Comparison of ENCODE assay signal across 18 cellular contexts in the genomic region with DNA sequence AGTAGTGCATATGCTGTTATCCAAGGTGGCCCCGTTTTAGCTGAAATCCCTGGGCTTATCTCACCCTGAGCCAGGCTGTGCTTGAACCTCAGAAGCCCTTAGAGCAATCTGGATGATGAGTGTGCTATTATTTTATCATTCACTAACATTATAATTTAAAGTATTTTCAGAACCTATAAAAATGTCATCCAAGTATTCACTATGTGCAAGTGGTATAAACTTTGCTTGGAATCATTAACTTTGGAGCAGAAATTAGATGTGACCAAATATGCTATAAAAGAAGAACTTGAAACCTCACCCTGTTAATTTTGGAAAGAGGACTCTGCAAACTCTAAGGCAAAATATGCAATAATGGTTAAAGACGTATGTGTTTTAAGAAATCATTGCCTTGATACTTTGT.
DNase-seq lines count a peak whose midpoint lies in the region; ATAC-seq and TF ChIP-seq lines count a peak whose summit lies in the region.
"Had no signal": no experiment of that assay in that cellular context is flagged by ENCODE, and none has a peak within 500 bp of the region (broad histone marks: within the 10 kb centered on the region; RNA-seq: fewer than 3 reads in every experiment).

No MANE protein-coding gene starts in this region.

- H3K4me3 ChIP-seq in Panc1 (ENCODE audit: low read depth in 2 of 2, low read length in 2 of 2) (no peak overlapping the region), fibroblast of villous mesenchyme (ENCODE audit: low read depth, low read length) (no peak overlapping the region)
- H3K4me3 ChIP-seq: SJSA1 had no signal

- no peaks in the 10 kb centered on the region for H3K27me3 ChIP-seq in Panc1 (ENCODE audit: control insufficient read depth, insufficient read depth, low read length)
- H3K27me3 ChIP-seq: SJSA1 had no signal

- peak overlapping the region; percentile 76 for H3K27ac Mint-ChIP-seq in stimulated activated effector memory CD8-positive, alpha-beta T cell treated with anti-CD3 and anti-CD28 coated beads, Interleukin-12 subunit alpha, Interleukin-12 subunit beta, amount 100 ng/mL, for 72 hours
- H3K27ac Mint-ChIP-seq: CD8-positive, alpha-beta memory T cell; H9 had no signal

- peaks cover 39% of the 10 kb centered on the region for H3K4me1 Mint-ChIP-seq in stimulated activated effector memory CD8-positive, alpha-beta T cell treated with anti-CD3 and anti-CD28 coated beads, Interleukin-12 subunit alpha, Interleukin-12 subunit beta, amount 100 ng/mL, for 72 hours

- in situ Hi-C loops in Panc1 (cut with HindIII; ENCODE audit: low pct_unique_long_range_greater_than_20kb, low sequenced_read_pairs), result no loop called here

- H3K36me3 ChIP-seq in Panc1 (ENCODE audit: control insufficient read depth, insufficient read depth, low read length), result no peaks in the 10 kb centered on the region
- H3K36me3 ChIP-seq: SJSA1 had no signal

- H3K36me3 Mint-ChIP-seq in stimulated activated effector memory CD8-positive, alpha-beta T cell treated with anti-CD3 and anti-CD28 coated beads, Interleukin-12 subunit alpha, Interleukin-12 subunit beta, amount 100 ng/mL, for 72 hours, result no peaks in the 10 kb centered on the region
- H3K36me3 Mint-ChIP-seq: CD8-positive, alpha-beta memory T cell had no signal

- H3K4me1 ChIP-seq in Panc1 (ENCODE audit: control insufficient read depth, insufficient read depth, low read length), result peaks cover 43% of the 10 kb centered on the region

- intact Hi-C loops in Panc1 (cut with micrococcal nuclease; ENCODE audit: unreplicated experiment), result no loop called here

- peak; percentile 67 for DNase-seq in EH (ENCODE audit: low read depth)
- DNase-seq in Panc1 (ENCODE audit: low read depth, low spot score), result no peak
- peak; percentile 25 for DNase-seq in fibroblast of villous mesenchyme (ENCODE audit: low read depth)
- no peak for DNase-seq in stimulated activated effector memory CD8-positive, alpha-beta T cell treated with anti-CD3 and anti-CD28 coated beads, Interleukin-12 subunit alpha, Interleukin-12 subunit beta, amount 100 ng/mL, for 72 hours (ENCODE audit: low spot score in 2 of 2)
- no peak for DNase-seq in activated effector memory CD4-positive, alpha-beta T cell treated with anti-CD3 and anti-CD28 coated beads, Interleukin-2, amount 50 U/mL, for 16 hours
- DNase-seq in NCI-H1694 treated with DMSO at 0.1 percent for 48 hours (lab: John Stamatoyannopoulos, UW), result no peak
- DNase-seq: C1 segment of cervical spinal cord; CD8-positive, alpha-beta memory T cell; Karpas-422; NCI-H1048; NCI-H1436; NCI-H2029; NCI-H2171 had no signal

- BruUV-seq in Panc1 (replicated peaks; lab: Mats Ljungman, UMichigan), result no TSS peak

- H3K9me3 Mint-ChIP-seq in stimulated activated effector memory CD8-positive, alpha-beta T cell treated with anti-CD3 and anti-CD28 coated beads, Interleukin-12 subunit alpha, Interleukin-12 subunit beta, amount 100 ng/mL, for 72 hours, result no peaks in the 10 kb centered on the region

- CTCF ChIA-PET in Panc1 (lab: Charles Lee), result interaction anchor here (1.3 kb wide), 1 partner anchor 39 kb away, joined by 5 read pairs; no protein-coding TSS in a partner anchor

- H3K27ac ChIP-seq in Panc1 (ENCODE audit: low read length), result peak overlapping the region; percentile 98
- H3K27ac ChIP-seq: HL-60, SJSA1 had no signal

- no peak for TF ChIP-seq CTCF in Panc1 (IDR thresholded peaks at IDR 0.05)
- TF ChIP-seq CTCF in fibroblast of villous mesenchyme (IDR thresholded peaks at IDR 0.05; ENCODE audit: insufficient read depth, low read depth, low read length), result no peak

- no peak overlapping the region for H3K4me3 Mint-ChIP-seq in stimulated activated effector memory CD8-positive, alpha-beta T cell treated with anti-CD3 and anti-CD28 coated beads, Interleukin-12 subunit alpha, Interleukin-12 subunit beta, amount 100 ng/mL, for 72 hours
- H3K4me3 Mint-ChIP-seq: CD8-positive, alpha-beta memory T cell; H9 had no signal

- H3K9me3 ChIP-seq in Panc1 (ENCODE audit: control insufficient read depth, insufficient read depth, low read depth, low read length), result no peaks in the 10 kb centered on the region
- H3K9me3 ChIP-seq: SJSA1 had no signal

- ATAC-seq in Panc1 (no peak), GM21423 (IDR thresholded peaks at IDR 0.05; ENCODE audit: unreplicated experiment) (no peak), GM18870 (IDR thresholded peaks at IDR 0.05; ENCODE audit: unreplicated experiment) (no peak)
- no peak for ATAC-seq in stimulated activated effector memory CD8-positive, alpha-beta T cell treated with anti-CD3 and anti-CD28 coated beads, Interleukin-12 subunit alpha, Interleukin-12 subunit beta, amount 100 ng/mL, for 72 hours

- POLR2A ChIA-PET in Panc1 (lab: Charles Lee), result interaction anchor here (1.0 kb wide), 1 partner anchor 72 kb away, joined by 5 read pairs; no protein-coding TSS in a partner anchor

Comparison
In these comparisons a context has a peak if more than half of its experiments do, and no peak if none do; other contexts are left out.
1. DNase-seq: peak in EH (single experiment) and fibroblast of villous mesenchyme (single experiment); none in Panc1 (single experiment), stimulated activated effector memory CD8-positive, alpha-beta T cell treated with anti-CD3 and anti-CD28 coated beads, Interleukin-12 subunit alpha, Interleukin-12 subunit beta, amount 100 ng/mL, for 72 hours (0 of 2), activated effector memory CD4-positive, alpha-beta T cell treated with anti-CD3 and anti-CD28 coated beads, Interleukin-2, amount 50 U/mL, for 16 hours (single experiment) and NCI-H1694 treated with DMSO at 0.1 percent for 48 hours (single experiment).